In the genomic region with DNA sequence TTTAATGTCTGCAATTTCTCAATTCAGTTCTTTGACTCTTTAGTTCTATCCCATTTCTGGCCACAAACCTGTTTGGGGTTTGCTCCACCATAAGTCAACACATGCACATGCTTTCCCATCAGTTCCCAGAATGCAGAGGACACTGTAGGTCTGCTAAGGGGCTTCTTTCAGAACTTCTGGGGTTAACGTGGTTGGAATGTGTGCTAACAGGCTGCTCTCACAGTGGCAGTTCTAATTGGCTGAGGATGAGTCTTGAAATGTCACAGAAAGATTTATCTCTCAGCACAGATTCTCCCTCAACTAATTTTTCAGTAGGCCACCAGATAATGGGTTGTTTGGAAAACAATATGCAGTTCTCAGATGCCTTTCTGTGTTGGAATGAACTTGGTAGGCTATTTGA, we compare ENCODE assay signal across 15 cellular contexts.
"Had no signal": no experiment of that assay in that cellular context is flagged by ENCODE, and none has a peak within 500 bp of the region (broad histone marks: within the 10 kb centered on the region; RNA-seq: fewer than 3 reads in every experiment).

No MANE protein-coding gene starts in this region.

- H3K4me3 ChIP-seq: adrenal gland, body of pancreas, esophagus muscularis mucosa, heart left ventricle, left lung, tibial artery, uterus had no signal

- H2AFZ ChIP-seq: parathyroid adenoma had no signal

- H3K79me2 ChIP-seq: parathyroid adenoma had no signal

- ATAC-seq: body of pancreas; heart left ventricle; left lung; stimulated activated effector memory CD8-positive, alpha-beta T cell treated with anti-CD3 and anti-CD28 coated beads, Interleukin-12 subunit alpha, Interleukin-12 subunit beta, amount 100 ng/mL, for 72 hours had no signal

- H3K36me3 ChIP-seq: adrenal gland, esophagus muscularis mucosa, heart left ventricle, left lung, tibial artery, uterus had no signal

- H3K27ac ChIP-seq: adrenal gland, body of pancreas, left lung, parathyroid adenoma, tibial artery, uterus had no signal

- H3K9me3 ChIP-seq: adrenal gland, body of pancreas, esophagus muscularis mucosa, heart left ventricle, left lung, tibial artery, uterus had no signal

- H3K4me1 ChIP-seq: adrenal gland, body of pancreas, left lung, parathyroid adenoma, tibial artery, uterus had no signal

- H3K9ac ChIP-seq: parathyroid adenoma had no signal

- H3K27me3 ChIP-seq: adrenal gland, body of pancreas, esophagus muscularis mucosa, heart left ventricle, left lung, tibial artery, uterus had no signal

- DNase-seq: activated CD4-positive, CD25-positive, alpha-beta regulatory T cell; activated naive CD4-positive, alpha-beta T cell treated with anti-CD3 and anti-CD28 coated beads, Interleukin-2, amount 50 U/mL, for 16 hours; activated T-cell treated with anti-CD3 and anti-CD28 coated beads, Interleukin-2, amount 50 U/mL, for 1 hour; adrenal gland; body of pancreas; cerebellar nuclear complex; dermis blood vessel endothelial cell; heart left ventricle; islet precursor cell; left lung; tibial artery; uterus had no signal
